11 cellular contexts compared by ENCODE assay signal in the genomic region with DNA sequence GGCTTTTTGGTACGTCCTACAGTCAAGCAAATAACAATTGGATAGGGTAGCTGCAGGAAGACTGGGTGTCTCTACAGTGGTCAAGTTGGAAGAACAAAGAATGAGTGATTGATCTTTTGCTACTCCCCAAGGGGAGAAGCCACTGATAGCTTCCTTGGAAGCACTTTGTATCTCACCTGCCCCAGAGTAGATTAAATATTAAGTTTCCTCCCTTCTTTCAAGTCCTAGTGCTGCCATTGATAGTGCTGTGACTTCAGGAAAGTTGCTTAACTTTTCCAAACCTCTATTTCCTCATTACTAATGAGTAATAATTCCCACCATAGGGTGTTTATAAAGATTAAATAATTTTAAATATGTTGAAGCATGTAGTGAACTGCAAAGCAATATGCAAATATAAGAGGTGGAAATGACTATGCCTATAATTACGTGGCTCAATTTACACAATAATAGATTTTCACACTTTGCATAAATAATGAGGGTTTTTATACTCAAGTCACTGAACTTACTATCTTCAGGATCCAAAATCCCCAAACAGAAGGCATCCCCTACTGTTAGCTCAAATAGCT. TPM values are rescaled to one million over a fixed set of nuclear protein-coding genes. Genes with fewer than 3 reads are reported as not detected.
A peak's percentile ranks its signal among the peaks of the same experiment; 100 is the strongest.
DNase-seq lines count a peak whose midpoint lies in the region; ATAC-seq, FAIRE-seq and TF ChIP-seq lines count a peak whose summit lies in the region.
"Had no signal": no experiment of that assay in that cellular context is flagged by ENCODE, and none has a peak within 500 bp of the region (broad histone marks: within the 10 kb centered on the region; RNA-seq: fewer than 3 reads in every experiment).

No MANE protein-coding gene starts in this region.

- intact Hi-C loops in K562 (cut with micrococcal nuclease), result loop anchor here (5.0 kb wide), 1 partner anchor 807 kb away; no protein-coding TSS in a partner anchor

- no peaks in the 10 kb centered on the region for H4K20me1 ChIP-seq in BLaER1 treated with 17β-estradiol and CSF1 and Interleukin-3, amounts not matched to agents 10 nM and 100 nM
- no peaks in the 10 kb centered on the region for H4K20me1 ChIP-seq in K562 (replicated peaks; ENCODE audit: control insufficient read depth, insufficient read depth, low read length)

- H3K27me3 Mint-ChIP-seq in T-cell, result peaks cover 25 to 32% of the 10 kb centered on the region in 2 donors

- peaks cover 0 to 8% (median 4%) of the 10 kb centered on the region in 3 donors for H3K4me1 Mint-ChIP-seq in T-cell
- H3K4me1 Mint-ChIP-seq: activated CD4-positive, alpha-beta T cell treated with anti-CD3 and anti-CD28 coated beads, Interleukin-2, amount 10 ng/mL, durations not matched to agents 7 days and 5 days had no signal

- no peak for TF ChIP-seq CTCF in K562 (IDR thresholded peaks at IDR 0.05 in 2 of 3, conservative IDR thresholded peaks at IDR 0.05 in 1 of 3; ENCODE audit: insufficient read depth in 2 of 3, low read depth in 1 of 3, low read length in 3 of 3)

- CTCF ChIA-PET in K562 (lab: Yijun Ruan, JAX; ENCODE audit: low intra/inter-chr PET ratio), result interaction anchor here (0.5 to 4.3 kb wide), 7 partner anchors 17 to 805 kb away, joined by 3 to 73 read pairs (median 3); no protein-coding TSS in a partner anchor
- CTCF ChIA-PET in T-cell (lab: Charles Lee), result interaction anchor here (0.6 to 3.3 kb wide), 12 partner anchors 23 to 899 kb away, joined by 3 to 15 read pairs (median 3); no protein-coding TSS in a partner anchor

- POLR2A ChIA-PET in K562 (lab: Yijun Ruan, JAX) (interaction anchor here (0.9 to 1.4 kb wide), 2 partner anchors 17 to 314 kb away, joined by 3 to 5 read pairs; no protein-coding TSS in a partner anchor), T-cell (lab: Charles Lee) (no interaction called here)

- no peaks in the 10 kb centered on the region for H3K36me3 ChIP-seq in BLaER1 treated with 17β-estradiol and CSF1 and Interleukin-3, amounts not matched to agents 10 nM and 100 nM
- H3K36me3 ChIP-seq in K562 (ENCODE audit: control insufficient read depth, insufficient read depth, low read length) (no peaks in the 10 kb centered on the region), mesodermal cell (ENCODE audit: control insufficient read depth, insufficient read depth, low read length) (no peaks in the 10 kb centered on the region)

- in situ Hi-C loops in K562 (cut with MboI), result loop anchor here (5.0 kb wide), 1 partner anchor 307 kb away; no protein-coding TSS in a partner anchor

- no peaks in the 10 kb centered on the region for H3K36me3 Mint-ChIP-seq in T-cell
- H3K36me3 Mint-ChIP-seq: naive thymus-derived CD8-positive, alpha-beta T cell had no signal

- H3K27ac ChIP-seq in BLaER1 treated with 17β-estradiol and CSF1 and Interleukin-3, amounts not matched to agents 10 nM and 100 nM, result peak overlapping the region in 6 of 11 experiments; percentile 8 to 65 (median 38); a peak in 10 of 22 replicates
- H3K27ac ChIP-seq in K562 (ENCODE audit: extremely low read depth, low read depth, low read length), result peak overlapping the region; percentile 44; the same call in 1 of the 3 replicates
- H3K27ac ChIP-seq in mesodermal cell (ENCODE audit: low read depth, low read length, severe bottlenecking), result peak overlapping the region; percentile 25

- H3K27ac Mint-ChIP-seq in T-cell, result no peak overlapping the region
- H3K27ac Mint-ChIP-seq: activated CD4-positive, alpha-beta T cell treated with anti-CD3 and anti-CD28 coated beads, Interleukin-2, amount 10 ng/mL, durations not matched to agents 7 days and 5 days; naive thymus-derived CD8-positive, alpha-beta T cell had no signal

- H2AFZ ChIP-seq in K562 (ENCODE audit: low read depth, low read length), result peak overlapping the region; percentile 56

- no peaks in the 10 kb centered on the region for H3K9me3 Mint-ChIP-seq in T-cell
- H3K9me3 Mint-ChIP-seq: activated CD4-positive, alpha-beta T cell treated with anti-CD3 and anti-CD28 coated beads, Interleukin-2, amount 10 ng/mL, durations not matched to agents 7 days and 5 days; naive thymus-derived CD8-positive, alpha-beta T cell had no signal

- peaks cover 16 to 25% (median 20%) of the 10 kb centered on the region in 10 experiments for H3K4me1 ChIP-seq in BLaER1 treated with 17β-estradiol and CSF1 and Interleukin-3, amounts not matched to agents 10 nM and 100 nM
- peaks cover 0 to 39% of the 10 kb centered on the region in 2 experiments; a peak in 3 of 5 replicates for H3K4me1 ChIP-seq in K562 (replicated peaks in 1 of 2; ENCODE audit: control insufficient read depth in 2 of 2, insufficient read depth in 2 of 2, low read length in 2 of 2)
- H3K4me1 ChIP-seq in mesodermal cell (ENCODE audit: control insufficient read depth, insufficient read depth, low read length, poor library complexity, severe bottlenecking), result peaks cover 4% of the 10 kb centered on the region

- WGBS in K562 (ENCODE audit: insufficient coverage, low coverage, missing lambda C conversion rate), result 47% methylated on average over 2 of the region's 2 CpGs
- whole genome bisulfite sequencing in mesodermal cell (ENCODE audit: insufficient coverage in 2 of 2), 2 experiments, result no CpG with 5 or more reads among the region's 2 CpGs

- FAIRE-seq in K562 (lab: Jason Lieb, UNC), result no peak

- no peaks in the 10 kb centered on the region for H3K9me1 ChIP-seq in K562 (ENCODE audit: control insufficient read depth, insufficient read depth, low read length)

- DNase-seq in K562 (ENCODE audit: extremely low read depth in 1 of 4, low spot score in 3 of 4), result no peak
- DNase-seq in T-cell, result no peak
- no peak for DNase-seq in HK-2 (ENCODE audit: unreplicated experiment)
- DNase-seq: activated CD4-positive, alpha-beta T cell treated with anti-CD3 and anti-CD28 coated beads, Interleukin-2, amount 10 ng/mL, durations not matched to agents 7 days and 5 days had no signal

- no peak overlapping the region for H3K4me3 ChIP-seq in BLaER1 treated with 17β-estradiol and CSF1 and Interleukin-3, amounts not matched to agents 10 nM and 100 nM
- H3K4me3 ChIP-seq in K562, result no peak overlapping the region
- no peak overlapping the region for H3K4me3 ChIP-seq in mesodermal cell (ENCODE audit: extremely low read depth, insufficient read depth, low read length, poor library complexity, severe bottlenecking)

- H3K9ac ChIP-seq in BLaER1 treated with 17β-estradiol and CSF1 and Interleukin-3, amounts not matched to agents 10 nM and 100 nM, result no peak overlapping the region
- no peak overlapping the region for H3K9ac ChIP-seq in K562 (ENCODE audit: insufficient read depth in 1 of 2, low read depth in 2 of 2, low read length in 2 of 2)

- TF ChIP-seq POLR2A in K562 (conservative IDR thresholded peaks at IDR 0.05), result no peak

- no peak overlapping the region for H3K4me3 Mint-ChIP-seq in T-cell
- H3K4me3 Mint-ChIP-seq: activated CD4-positive, alpha-beta T cell treated with anti-CD3 and anti-CD28 coated beads, Interleukin-2, amount 10 ng/mL, durations not matched to agents 7 days and 5 days; naive thymus-derived CD8-positive, alpha-beta T cell had no signal

- no peak for TF ChIP-seq EP300 in K562 (IDR thresholded peaks at IDR 0.05; ENCODE audit: low read length)

- BruUV-seq in K562 (replicated peaks; lab: Mats Ljungman, UMichigan), result no TSS peak

- peak overlapping the region; percentile 21 to 78 (median 54) for H3K4me2 ChIP-seq in BLaER1 treated with 17β-estradiol and CSF1 and Interleukin-3, amounts not matched to agents 10 nM and 100 nM
- peak overlapping the region; percentile 39 for H3K4me2 ChIP-seq in K562 (ENCODE audit: insufficient read depth, low read length)

- H3K9me3 ChIP-seq in BLaER1 treated with 17β-estradiol and CSF1 and Interleukin-3, amounts not matched to agents 10 nM and 100 nM (replicated peaks in 1 of 11), result no peaks in the 10 kb centered on the region
- H3K9me3 ChIP-seq in K562 (replicated peaks; ENCODE audit: control insufficient read depth, insufficient read depth, low read depth, low read length), result no peaks in the 10 kb centered on the region
- H3K9me3 ChIP-seq in mesodermal cell (ENCODE audit: control insufficient read depth, low read length), result no peaks in the 10 kb centered on the region

- H3K27me3 ChIP-seq in BLaER1 treated with 17β-estradiol and CSF1 and Interleukin-3, amounts not matched to agents 10 nM and 100 nM, result no peaks in the 10 kb centered on the region
- H3K27me3 ChIP-seq in K562 (ENCODE audit: control insufficient read depth in 2 of 2, insufficient read depth in 2 of 2, low read length in 2 of 2), result peaks cover 0 to 7% of the 10 kb centered on the region in 2 experiments; a peak in 3 of 5 replicates

- no peak for TF ChIP-seq RAD21 in K562 (CRISPR knock-in tag; conservative IDR thresholded peaks at IDR 0.05 in 1 of 2, IDR thresholded peaks at IDR 0.05 in 1 of 2)

- H3K79me2 ChIP-seq in K562 (ENCODE audit: control insufficient read depth, insufficient read depth, low read length), result no peaks in the 10 kb centered on the region

- peak; percentile 13 for ATAC-seq in HG02610 (IDR thresholded peaks at IDR 0.05; ENCODE audit: unreplicated experiment)
- ATAC-seq in K562, result no peak
- no peak for ATAC-seq in GM19467 (IDR thresholded peaks at IDR 0.05; ENCODE audit: unreplicated experiment)
- ATAC-seq in T-cell (replicated peaks in 1 of 4), result no peak
- no peak for ATAC-seq in HG03439 (IDR thresholded peaks at IDR 0.05; ENCODE audit: unreplicated experiment)
- ATAC-seq: naive thymus-derived CD8-positive, alpha-beta T cell had no signal

TF ChIP-seq in K562, 482 proteins besides CTCF, POLR2A, EP300 and RAD21 (continues in another document):
- no peak for TF ChIP-seq FIP1L1 (IDR thresholded peaks at IDR 0.05; ENCODE audit: low read depth, low read length, poor library complexity, severe bottlenecking)

RNA-seq across cellular contexts. Expression of gene EHF, which starts 35.5 kb away (rescaled TPM):
- total RNA-seq in K562 (2011; cell fraction: chromatin; rRNA removed; ENCODE audit: low replicate concordance), result not detected in 2 replicates
- total RNA-seq in K562 (2011; cell fraction: nucleolus; rRNA removed), result not detected in 2 replicates
- total RNA-seq in K562 (2011; cell fraction: nucleoplasm; rRNA removed), result not detected in 2 replicates
- total RNA-seq in K562 (2014; rRNA removed) (0.20 and 0.54 TPM in 2 replicates), K562 (2014; rRNA removed; fragmentation: Illumina TruSeq; extraction: Trizol) (0.41 and 0.47 TPM in 2 replicates), K562 (2015; rRNA removed; fragmentation: Illumina TruSeq; extraction: Trizol) (0.34 and 0.40 TPM in 2 replicates), K562 (2021) (0.38 and 0.76 TPM in 2 replicates), T-cell (under 1 TPM in 3 of 5 donors, not detected in 2; 0.30 to 0.47 (median 0.43) TPM)
- polyA plus RNA-seq in K562 (2011; rRNA removed) (0.03 and 0.04 TPM in 2 replicates), K562 (2014; fragmentation: Illumina TruSeq; extraction: Trizol) (0.24 TPM in 1 of 2 replicates, not detected in the other), K562 (2014; fragmentation: Nextera tagmentation; extraction: Ambion mirVana) (under 1 TPM; 0.24 to 0.37 TPM), K562 (2014; rRNA removed) (0.04 TPM in 1 of 2 replicates, not detected in the other)
- 0.13 TPM in 1 of 2 replicates, not detected in the other for polyA plus RNA-seq in K562 (2011; cell fraction: cytosol; rRNA removed)
- not detected in 2 replicates for polyA plus RNA-seq in K562 (2011; cell fraction: nucleus; rRNA removed)
- polyA plus RNA-seq in K562 (2012), result 0.17 and 0.37 TPM in 2 replicates
- 0.11 and 0.36 TPM in 2 replicates for polyA minus RNA-seq in K562 (2011; rRNA and poly(A)+ RNA removed)
- polyA minus RNA-seq in K562 (2011; cell fraction: cytosol; rRNA and poly(A)+ RNA removed), result not detected in 2 replicates
- polyA minus RNA-seq in K562 (2011; cell fraction: nucleus; rRNA and poly(A)+ RNA removed), result not detected in 2 replicates
- not detected for polyA plus RNA-seq in mesodermal cell (2013, experiment 1 of 2)
- polyA plus RNA-seq in mesodermal cell (2013, experiment 2 of 2), result not detected
- total RNA-seq: naive thymus-derived CD8-positive, alpha-beta T cell; T-helper 1 cell treated with Interleukin-12 subunit alpha and Interleukin-12 subunit beta and Interleukin-4 antibody, amounts not matched to agents 30 ng/mL and 1 ng/mL, for 36 hours had no signal
- polyA plus RNA-seq: naive thymus-derived CD8-positive, alpha-beta T cell had no signal
